Comparison of ENCODE assay signal across 11 cellular contexts in the genomic region with DNA sequence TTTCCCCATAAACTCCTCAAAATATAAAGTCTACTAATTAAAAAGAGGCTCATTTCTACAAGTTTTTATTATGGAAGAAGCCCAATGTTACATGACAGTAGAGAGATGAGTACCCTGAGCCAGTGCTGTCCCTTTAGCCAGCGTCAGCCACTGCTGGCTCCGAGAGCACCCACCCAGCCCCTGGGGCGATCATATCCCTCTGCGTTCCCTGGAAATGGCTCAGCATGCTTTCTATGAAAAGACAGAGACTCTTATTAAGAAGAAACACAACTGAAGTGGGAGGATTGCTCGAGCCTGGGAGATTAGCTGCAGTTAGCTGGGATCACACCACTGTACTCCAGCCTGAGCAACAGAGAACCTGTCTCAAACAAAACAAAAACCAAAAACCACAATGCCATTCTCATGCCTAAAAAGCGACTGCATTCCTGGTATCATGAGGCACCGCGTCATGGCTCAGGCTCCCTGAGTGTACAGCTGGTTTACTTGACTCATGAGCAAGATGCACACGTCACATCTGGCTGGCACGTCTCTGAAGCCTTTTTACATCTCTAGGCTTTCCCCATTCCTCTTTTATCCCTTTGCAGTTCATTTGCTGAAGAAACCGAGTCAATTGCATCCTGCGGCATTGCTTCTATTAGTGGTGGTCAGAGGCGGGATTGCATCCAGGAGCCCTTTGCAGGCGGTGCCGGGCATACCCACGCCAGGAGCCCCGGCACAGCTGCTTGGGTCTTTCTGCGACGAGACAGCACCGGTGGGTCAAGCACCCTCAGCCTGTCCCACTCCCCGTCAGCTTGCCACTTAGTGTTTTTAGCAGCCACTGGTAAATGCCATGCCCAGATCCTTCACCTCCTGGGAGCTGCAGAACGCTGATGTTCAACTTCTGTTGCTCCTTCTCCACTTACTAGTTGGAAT.
DNase-seq lines count a peak whose midpoint lies in the region; ATAC-seq and TF ChIP-seq lines count a peak whose summit lies in the region.
"Had no signal": no experiment of that assay in that cellular context is flagged by ENCODE, and none has a peak within 500 bp of the region (broad histone marks: within the 10 kb centered on the region; RNA-seq: fewer than 3 reads in every experiment).

No MANE protein-coding gene starts in this region.

- no peak overlapping the region for H3K9ac ChIP-seq in HCT116 (ENCODE audit: low read length)
- no peak overlapping the region for H3K9ac ChIP-seq in adipocyte (ENCODE audit: low read length)

- H3K4me3 ChIP-seq in AG04449 (ENCODE audit: low read depth, low read length) (no peak overlapping the region), HCT116 (replicated peaks in 1 of 2; ENCODE audit: low read depth in 1 of 2, low read length in 2 of 2) (no peak overlapping the region), adipocyte (ENCODE audit: low read length) (no peak overlapping the region), coronary artery (no peak overlapping the region)
- H3K4me3 ChIP-seq: testis had no signal

- H3K36me3 ChIP-seq in HCT116 (ENCODE audit: control insufficient read depth in 1 of 2, insufficient read depth in 2 of 2, low read length in 2 of 2) (no peaks in the 10 kb centered on the region), adipocyte (ENCODE audit: control insufficient read depth, insufficient read depth, low read length, severe bottlenecking) (no peaks in the 10 kb centered on the region)

- TF ChIP-seq CTCF in AG04449 (IDR thresholded peaks at IDR 0.05; ENCODE audit: insufficient read depth, low read length, missing control alignments) (no peak), HCT116 (IDR thresholded peaks at IDR 0.05 in 2 of 3, conservative IDR thresholded peaks at IDR 0.05 in 1 of 3; ENCODE audit: borderline replicate concordance in 1 of 3, insufficient read depth in 1 of 3, low read depth in 2 of 3, low read length in 2 of 3) (0 out of 6 replicates have a peak, but pooled peaks of 1 of the 3 experiments have one; percentile 1), coronary artery (IDR thresholded peaks at IDR 0.05) (no peak), omental fat pad (IDR thresholded peaks at IDR 0.05) (no peak)

- H3K27me3 ChIP-seq in HCT116 (ENCODE audit: insufficient read depth, low read length) (0 out of 2 replicates have a peak, but pooled peaks cover 3% of the 10 kb centered on the region), adipocyte (replicated peaks; ENCODE audit: control insufficient read depth, insufficient read depth, low read length) (peaks cover 17% of the 10 kb centered on the region)
- H3K27me3 ChIP-seq: testis had no signal

- DNase-seq in AG04449 (ENCODE audit: low read depth, low spot score) (peak; percentile 38), HCT116 (ENCODE audit: low read depth, low spot score) (no peak), adipocyte (ENCODE audit: low read depth) (peak; percentile 65), hepatic stellate cell (ENCODE audit: low spot score) (peak; percentile 53), coronary artery (ENCODE audit: low spot score) (no peak), omental fat pad (ENCODE audit: low spot score) (no peak)
- no peak for DNase-seq in activated CD4-positive, alpha-beta T cell treated with anti-CD3 and anti-CD28 coated beads, Interleukin-2, amount 50 U/mL, for 48 hours
- DNase-seq: NCI-H146, testis had no signal

- CTCF ChIA-PET in AG04449 (lab: Yijun Ruan, JAX), result no interaction called here
- CTCF ChIA-PET in HCT116 (lab: Charles Lee), result no interaction called here

- BruUV-seq in HCT116 (replicated peaks; lab: Mats Ljungman, UMichigan), result no TSS peak

- ATAC-seq in HCT116 (peak; percentile 39; the same call in 1 of the 2 replicates), GM19324 (IDR thresholded peaks at IDR 0.05; ENCODE audit: low FRiP score, unreplicated experiment) (no peak), omental fat pad (ENCODE audit: low FRiP score) (no peak)
- ATAC-seq: activated CD4-positive, CD25-positive, alpha-beta regulatory T cell treated with anti-CD3 and anti-CD28 coated beads, Interleukin-2, amount 50 U/mL, for 24 hours had no signal

- H3K79me2 ChIP-seq in HCT116 (ENCODE audit: insufficient read depth, low read length), result no peaks in the 10 kb centered on the region

- TF ChIP-seq POLR2A in HCT116 (IDR thresholded peaks at IDR 0.05; ENCODE audit: borderline replicate concordance, extremely low read depth, insufficient read depth, insufficient read length), result no peak

- RAD21 ChIA-PET in HCT116 (lab: Charles Lee; ENCODE audit: low non-redundant PET in 1 of 2, low total read pairs in 2 of 2, uncharacterized antibody in 2 of 2, unreplicated experiment in 2 of 2), result no interaction called here

- H2AFZ ChIP-seq in HCT116 (ENCODE audit: low read depth, low read length, poor library complexity, severe bottlenecking), result no peak overlapping the region

- no peaks in the 10 kb centered on the region for H4K20me1 ChIP-seq in HCT116 (ENCODE audit: insufficient read depth)

- intact Hi-C loops in HCT116 (cut with micrococcal nuclease), result no loop called here

- H3K4me1 ChIP-seq in HCT116 (ENCODE audit: control insufficient read depth in 1 of 2, insufficient read depth in 2 of 2, low read length in 2 of 2), result peaks cover 0 to 10% of the 10 kb centered on the region in 2 experiments; a peak in 2 of 4 replicates
- no peaks in the 10 kb centered on the region for H3K4me1 ChIP-seq in adipocyte (ENCODE audit: control insufficient read depth, insufficient read depth, low read length)
- H3K4me1 ChIP-seq: testis had no signal

- H3K27ac ChIP-seq in HCT116 (ENCODE audit: low read depth, low read length) (no peak overlapping the region), coronary artery (no peak overlapping the region)
- H3K27ac ChIP-seq: testis had no signal

- H3K4me2 ChIP-seq in HCT116 (ENCODE audit: low read length), result no peak overlapping the region

- H3K9me3 ChIP-seq in HCT116 (ENCODE audit: control insufficient read depth in 1 of 2, insufficient read depth in 1 of 2, low read depth in 1 of 2, low read length in 2 of 2) (peaks cover 5 to 6% of the 10 kb centered on the region in 2 experiments; a peak in 3 of 4 replicates), adipocyte (ENCODE audit: control insufficient read depth, low read length) (peaks cover 2% of the 10 kb centered on the region)
- H3K9me3 ChIP-seq: testis had no signal

- H3K9me2 ChIP-seq in HCT116 (ENCODE audit: insufficient read depth), result no peaks in the 10 kb centered on the region

- no peak for TF ChIP-seq RAD21 in HCT116 (IDR thresholded peaks at IDR 0.05; ENCODE audit: low read depth)

- POLR2A ChIA-PET in AG04449 (lab: Yijun Ruan, JAX), result no interaction called here
- POLR2A ChIA-PET in HCT116 (lab: Charles Lee), result no interaction called here

TF ChIP-seq in HCT116, 20 proteins besides CTCF, POLR2A, EP300 and RAD21 (continues in another document):
- TF ChIP-seq ZNF274 (IDR thresholded peaks at IDR 0.05; ENCODE audit: low read depth, low read length), result no peak
- TF ChIP-seq, protein P1, sequence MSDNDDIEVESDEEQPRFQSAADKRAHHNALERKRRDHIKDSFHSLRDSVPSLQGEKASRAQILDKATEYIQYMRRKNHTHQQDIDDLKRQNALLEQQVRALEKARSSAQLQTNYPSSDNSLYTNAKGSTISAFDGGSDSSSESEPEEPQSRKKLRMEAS (IDR thresholded peaks at IDR 0.05), result no peak
- TF ChIP-seq, protein P2, sequence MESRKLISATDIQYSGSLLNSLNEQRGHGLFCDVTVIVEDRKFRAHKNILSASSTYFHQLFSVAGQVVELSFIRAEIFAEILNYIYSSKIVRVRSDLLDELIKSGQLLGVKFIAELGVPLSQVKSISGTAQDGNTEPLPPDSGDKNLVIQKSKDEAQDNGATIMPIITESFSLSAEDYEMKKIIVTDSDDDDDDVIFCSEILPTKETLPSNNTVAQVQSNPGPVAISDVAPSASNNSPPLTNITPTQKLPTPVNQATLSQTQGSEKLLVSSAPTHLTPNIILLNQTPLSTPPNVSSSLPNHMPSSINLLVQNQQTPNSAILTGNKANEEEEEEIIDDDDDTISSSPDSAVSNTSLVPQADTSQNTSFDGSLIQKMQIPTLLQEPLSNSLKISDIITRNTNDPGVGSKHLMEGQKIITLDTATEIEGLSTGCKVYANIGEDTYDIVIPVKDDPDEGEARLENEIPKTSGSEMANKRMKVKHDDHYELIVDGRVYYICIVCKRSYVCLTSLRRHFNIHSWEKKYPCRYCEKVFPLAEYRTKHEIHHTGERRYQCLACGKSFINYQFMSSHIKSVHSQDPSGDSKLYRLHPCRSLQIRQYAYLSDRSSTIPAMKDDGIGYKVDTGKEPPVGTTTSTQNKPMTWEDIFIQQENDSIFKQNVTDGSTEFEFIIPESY (IDR thresholded peaks at IDR 0.05; ENCODE audit: extremely low read depth, insufficient replicate concordance, low read length), result no peak
- TF ChIP-seq POLR2AphosphoS5 (IDR thresholded peaks at IDR 0.05; ENCODE audit: low read depth, low read length), result no peak
- TF ChIP-seq ELF1 (IDR thresholded peaks at IDR 0.05; ENCODE audit: borderline replicate concordance, low read depth), result no peak
- TF ChIP-seq TCF7L2 (IDR thresholded peaks at IDR 0.05; ENCODE audit: borderline replicate concordance, extremely low read depth, insufficient read depth, insufficient read length), result no peak
- TF ChIP-seq, protein P3, sequence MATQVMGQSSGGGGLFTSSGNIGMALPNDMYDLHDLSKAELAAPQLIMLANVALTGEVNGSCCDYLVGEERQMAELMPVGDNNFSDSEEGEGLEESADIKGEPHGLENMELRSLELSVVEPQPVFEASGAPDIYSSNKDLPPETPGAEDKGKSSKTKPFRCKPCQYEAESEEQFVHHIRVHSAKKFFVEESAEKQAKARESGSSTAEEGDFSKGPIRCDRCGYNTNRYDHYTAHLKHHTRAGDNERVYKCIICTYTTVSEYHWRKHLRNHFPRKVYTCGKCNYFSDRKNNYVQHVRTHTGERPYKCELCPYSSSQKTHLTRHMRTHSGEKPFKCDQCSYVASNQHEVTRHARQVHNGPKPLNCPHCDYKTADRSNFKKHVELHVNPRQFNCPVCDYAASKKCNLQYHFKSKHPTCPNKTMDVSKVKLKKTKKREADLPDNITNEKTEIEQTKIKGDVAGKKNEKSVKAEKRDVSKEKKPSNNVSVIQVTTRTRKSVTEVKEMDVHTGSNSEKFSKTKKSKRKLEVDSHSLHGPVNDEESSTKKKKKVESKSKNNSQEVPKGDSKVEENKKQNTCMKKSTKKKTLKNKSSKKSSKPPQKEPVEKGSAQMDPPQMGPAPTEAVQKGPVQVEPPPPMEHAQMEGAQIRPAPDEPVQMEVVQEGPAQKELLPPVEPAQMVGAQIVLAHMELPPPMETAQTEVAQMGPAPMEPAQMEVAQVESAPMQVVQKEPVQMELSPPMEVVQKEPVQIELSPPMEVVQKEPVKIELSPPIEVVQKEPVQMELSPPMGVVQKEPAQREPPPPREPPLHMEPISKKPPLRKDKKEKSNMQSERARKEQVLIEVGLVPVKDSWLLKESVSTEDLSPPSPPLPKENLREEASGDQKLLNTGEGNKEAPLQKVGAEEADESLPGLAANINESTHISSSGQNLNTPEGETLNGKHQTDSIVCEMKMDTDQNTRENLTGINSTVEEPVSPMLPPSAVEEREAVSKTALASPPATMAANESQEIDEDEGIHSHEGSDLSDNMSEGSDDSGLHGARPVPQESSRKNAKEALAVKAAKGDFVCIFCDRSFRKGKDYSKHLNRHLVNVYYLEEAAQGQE (IDR thresholded peaks at IDR 0.05; ENCODE audit: low read depth), result no peak
- TF ChIP-seq YY1 (IDR thresholded peaks at IDR 0.05; ENCODE audit: extremely low read depth, insufficient replicate concordance, low read depth, low read length), result no peak
- no peak for TF ChIP-seq EGR1 (IDR thresholded peaks at IDR 0.05; ENCODE audit: low read depth)

Comparison
In these comparisons a context has a peak if more than half of its experiments do, and no peak if none do; other contexts are left out.
1. DNase-seq: peak in AG04449 (single experiment), adipocyte (single experiment) and hepatic stellate cell (single experiment); none in HCT116 (single experiment), activated CD4-positive, alpha-beta T cell treated with anti-CD3 and anti-CD28 coated beads, Interleukin-2, amount 50 U/mL, for 48 hours (0 of 2), coronary artery (single experiment) and omental fat pad (single experiment).